2 cellular contexts compared by ENCODE assay signal in genomic region chr11:9569588-9570164, GRCh38.
A peak's percentile ranks its signal among the peaks of the same experiment; 100 is the strongest.
TF ChIP-seq lines count a peak whose summit lies in the region.

No MANE protein-coding gene starts in this region.

TF ChIP-seq in A549, 52 proteins besides CTCF, POLR2A, EP300 and RAD21:
- TF ChIP-seq NPAS2 (CRISPR knock-in tag; IDR thresholded peaks at IDR 0.05; ENCODE audit: borderline replicate concordance), result no peak
- peak; percentile 10; the same call in 1 of the 2 replicates for TF ChIP-seq JUNB (IDR thresholded peaks at IDR 0.05)

TF ChIP-seq in endothelial cell of umbilical vein, 7 proteins besides CTCF, POLR2A, EP300 and RAD21:
- TF ChIP-seq JUN (IDR thresholded peaks at IDR 0.05; ENCODE audit: borderline replicate concordance, insufficient read depth, insufficient read length, low read depth), result no peak
- no peak for TF ChIP-seq FOS (IDR thresholded peaks at IDR 0.05; ENCODE audit: borderline replicate concordance, insufficient read depth, low read length)
- TF ChIP-seq MYC (IDR thresholded peaks at IDR 0.05; ENCODE audit: low read depth, low read length), result no peak
- no peak for TF ChIP-seq MAX (IDR thresholded peaks at IDR 0.05; ENCODE audit: insufficient read depth, insufficient read length)
- TF ChIP-seq POLR2AphosphoS5 (IDR thresholded peaks at IDR 0.05; ENCODE audit: insufficient read depth, low read depth, low read length), result no peak
- TF ChIP-seq EZH2 (IDR thresholded peaks at IDR 0.05; ENCODE audit: borderline replicate concordance, low read depth, low read length, severe bottlenecking), result no peak
- TF ChIP-seq GATA2 (IDR thresholded peaks at IDR 0.05; ENCODE audit: insufficient read depth, insufficient read length, low read depth, low read length), result no peak
